ENCODE assay signal across 8 cellular contexts in the genomic region with DNA sequence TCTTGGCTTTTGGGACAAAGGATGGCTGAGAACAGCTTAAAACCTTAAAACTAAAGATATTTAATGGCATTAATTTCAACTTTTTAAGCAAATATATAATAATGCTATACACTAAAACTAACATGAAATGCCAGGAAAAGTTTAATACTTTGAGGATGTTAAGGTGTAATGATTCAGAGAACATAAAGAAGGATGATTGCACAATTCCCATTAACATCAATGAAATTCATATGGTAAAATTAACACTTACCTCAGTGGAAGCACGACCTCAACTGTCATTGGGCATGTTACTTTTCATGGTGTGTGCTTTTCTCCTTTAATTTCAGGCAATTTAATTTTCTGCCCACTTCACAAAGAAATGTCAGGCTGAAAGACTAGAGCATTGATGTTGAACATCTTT.
"Had no signal": no experiment of that assay in that cellular context is flagged by ENCODE, and none has a peak within 500 bp of the region (broad histone marks: within the 10 kb centered on the region; RNA-seq: fewer than 3 reads in every experiment).

No MANE protein-coding gene starts in this region.

- H3K9ac ChIP-seq: GM23248 had no signal

- H3K4me1 ChIP-seq: HAP-1 had no signal

- H3K27ac ChIP-seq: GM23248, HL-60 had no signal

- H3K9me3 ChIP-seq: HAP-1 had no signal

- ATAC-seq: HCT116 had no signal

- H3K36me3 ChIP-seq: HAP-1 had no signal

- H2AFZ ChIP-seq: GM23248 had no signal

- H3K4me3 ChIP-seq: GM23248, HAP-1 had no signal

- DNase-seq: GM23248, GOT3, H7, HFFc6, KG1 had no signal
